ENCODE assay signal across 1 cellular context in genomic region chr17:41403409-41404023, GRCh38.
TF ChIP-seq lines count a peak whose summit lies in the region.

No MANE protein-coding gene starts in this region.

TF ChIP-seq in HepG2, 621 proteins besides CTCF, POLR2A, EP300 and RAD21:
- TF ChIP-seq ZNF768 (CRISPR knock-in tag; IDR thresholded peaks at IDR 0.05): peak; percentile 83; the same call in 1 of the 2 replicates
- no peak for TF ChIP-seq ZNF549 (CRISPR knock-in tag; IDR thresholded peaks at IDR 0.05)
- peak; percentile 83 for TF ChIP-seq CREB1 (IDR thresholded peaks at IDR 0.05)
- TF ChIP-seq CREB1 (CRISPR knock-in tag; IDR thresholded peaks at IDR 0.05): no peak
TF ChIP-seq in HepG2: peak in this region for 2.
